ENCODE assay signal across 23 cellular contexts in genomic region chr3:45067486-45067885, GRCh38. TPM values are rescaled to one million over a fixed set of nuclear protein-coding genes. Genes with fewer than 3 reads are reported as not detected.
"Had no signal": no experiment of that assay in that cellular context is flagged by ENCODE, and none has a peak within 500 bp of the region (broad histone marks: within the 10 kb centered on the region; RNA-seq: fewer than 3 reads in every experiment).

No MANE protein-coding gene starts in this region.

- H3K9me3 ChIP-seq: gastrocnemius medialis, heart right ventricle, right atrium auricular region, sigmoid colon, suprapubic skin, thyroid gland, upper lobe of left lung, uterus had no signal

- ATAC-seq: gastrocnemius medialis; heart right ventricle; lower lobe of right lung; naive thymus-derived CD8-positive, alpha-beta T cell; stimulated activated naive CD8-positive, alpha-beta T cell treated with anti-CD3 and anti-CD28 coated beads, Interleukin-15, Interleukin-2, amounts not matched to agents 100 U/mL and 50 U/mL, for 24 hours had no signal

- H3K27ac Mint-ChIP-seq: naive thymus-derived CD8-positive, alpha-beta T cell had no signal

- DNase-seq: cerebellar nuclear complex; dorsolateral prefrontal cortex; effector CD8-positive, alpha-beta T cell; gastrocnemius medialis; heart right ventricle; hypothalamus; islet precursor cell; left ventricle myocardium inferior; lower lobe of right lung; mesendoderm; naive thymus-derived CD8-positive, alpha-beta T cell; posterior cingulate gyrus; sigmoid colon; stimulated activated CD4-positive, alpha-beta T cell treated with anti-CD3 and anti-CD28 coated beads, Interleukin-12 subunit alpha, Interleukin-12 subunit beta, amount 100 ng/mL, for 4 hours; stimulated activated naive CD8-positive, alpha-beta T cell treated with anti-CD3 and anti-CD28 coated beads, Interleukin-15, Interleukin-2, amounts not matched to agents 100 U/mL and 50 U/mL, for 24 hours; thyroid gland; upper lobe of left lung; uterus had no signal

- H3K4me1 ChIP-seq: thyroid gland had no signal

- H3K36me3 Mint-ChIP-seq: naive thymus-derived CD8-positive, alpha-beta T cell had no signal

- H3K27me3 ChIP-seq: gastrocnemius medialis, heart right ventricle, right atrium auricular region, sigmoid colon, suprapubic skin, thyroid gland, upper lobe of left lung, uterus had no signal

- H3K9me3 Mint-ChIP-seq: naive thymus-derived CD8-positive, alpha-beta T cell; neural crest cell had no signal

- H3K4me3 Mint-ChIP-seq: naive thymus-derived CD8-positive, alpha-beta T cell; neural crest cell had no signal

- H3K4me3 ChIP-seq: coronary artery, dorsolateral prefrontal cortex, gastrocnemius medialis, heart right ventricle, left ventricle myocardium inferior, lower lobe of right lung, right atrium auricular region, sigmoid colon, skin epidermis, suprapubic skin, thyroid gland, upper lobe of left lung, uterus had no signal

- H3K36me3 ChIP-seq: gastrocnemius medialis, heart right ventricle, left ventricle myocardium inferior, lower lobe of right lung, right atrium auricular region, sigmoid colon, suprapubic skin, thyroid gland, upper lobe of left lung, uterus had no signal

- H3K27ac ChIP-seq: coronary artery, dorsolateral prefrontal cortex, gastrocnemius medialis, left ventricle myocardium inferior, lower lobe of right lung, right atrium auricular region, sigmoid colon, skin epidermis, suprapubic skin, thyroid gland, upper lobe of left lung, uterus had no signal

RNA-seq across cellular contexts. Expression of gene CLEC3B, which starts 41.4 kb away (rescaled TPM):
- total RNA-seq: neural crest cell had no signal
- polyA plus RNA-seq: naive thymus-derived CD8-positive, alpha-beta T cell had no signal
